8 cellular contexts compared by ENCODE assay signal in the genomic region with DNA sequence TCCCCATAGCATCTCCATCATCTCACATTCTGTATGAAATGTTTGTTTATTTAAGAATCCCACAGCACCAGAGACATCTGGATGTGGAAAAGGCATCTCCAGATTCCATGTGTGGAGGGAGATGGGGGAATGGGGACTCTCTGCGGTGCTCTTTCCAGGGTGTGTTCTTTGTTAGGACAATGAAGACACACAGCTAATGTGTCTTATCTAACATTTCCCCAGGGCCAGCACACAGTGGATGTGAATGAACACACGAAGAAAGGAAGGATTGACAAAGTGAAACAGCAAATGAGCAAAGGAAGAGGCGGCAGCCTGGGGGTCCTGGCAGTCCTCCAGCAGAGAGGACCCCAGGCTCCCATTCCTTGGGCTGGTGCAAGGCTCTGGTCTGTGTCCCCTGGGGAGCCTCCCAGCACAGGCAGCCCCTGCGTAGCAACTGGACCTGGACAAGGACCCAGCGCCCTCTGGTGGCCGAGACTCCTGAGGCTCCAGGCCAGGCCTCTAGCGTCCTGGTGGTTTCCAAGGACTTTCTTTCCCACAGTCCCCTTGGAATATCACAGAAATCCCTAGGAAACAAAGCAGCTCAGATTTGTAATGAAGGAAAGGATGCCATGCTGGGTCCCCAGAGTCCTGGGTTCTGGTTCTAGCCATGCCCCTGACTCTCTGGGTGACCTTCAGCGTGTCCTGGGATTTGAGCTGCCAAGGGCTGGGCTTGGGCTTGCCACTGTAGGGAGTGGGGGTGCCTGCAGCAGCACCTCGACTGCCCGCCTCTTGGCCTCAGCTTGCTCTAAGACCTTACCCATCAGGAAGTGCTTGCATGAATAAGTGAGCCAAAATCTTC. TPM values are rescaled to one million over a fixed set of nuclear protein-coding genes. Genes with fewer than 3 reads are reported as not detected.
A peak's percentile ranks its signal among the peaks of the same experiment; 100 is the strongest.
DNase-seq lines count a peak whose midpoint lies in the region; ATAC-seq and TF ChIP-seq lines count a peak whose summit lies in the region.

No MANE protein-coding gene starts in this region.

- H3K27ac Mint-ChIP-seq in activated CD4-positive, alpha-beta T cell treated with anti-CD3 and anti-CD28 coated beads, Interleukin-2, amount 10 ng/mL, durations not matched to agents 7 days and 5 days: no peak overlapping the region

- no peak for ATAC-seq in GM18517 (IDR thresholded peaks at IDR 0.05; ENCODE audit: unreplicated experiment)

- no peaks in the 10 kb centered on the region for H3K9me3 Mint-ChIP-seq in activated CD4-positive, alpha-beta T cell treated with anti-CD3 and anti-CD28 coated beads, Interleukin-2, amount 10 ng/mL, durations not matched to agents 7 days and 5 days

- peaks cover 18% of the 10 kb centered on the region for H3K27me3 Mint-ChIP-seq in activated CD4-positive, alpha-beta T cell treated with anti-CD3 and anti-CD28 coated beads, Interleukin-2, amount 10 ng/mL, durations not matched to agents 7 days and 5 days

- no peak for TF ChIP-seq POLR2A in lower leg skin (IDR thresholded peaks at IDR 0.05)

- WGBS in lower leg skin, 2 donors: 15 to 19% methylated on average over 8 to 10 of the region's 10 CpGs

- TF ChIP-seq CTCF in choroid plexus epithelial cell (conservative IDR thresholded peaks at IDR 0.05; ENCODE audit: low read depth, low read length) (peak; percentile 96), lower leg skin (IDR thresholded peaks at IDR 0.05) (peak in 2 of 3 donors; percentile 26 to 74)

- H3K4me3 ChIP-seq in choroid plexus epithelial cell (ENCODE audit: low read depth, low read length) (no peak overlapping the region), lower leg skin (ENCODE audit: low read depth, poor library complexity, severe bottlenecking) (no peak overlapping the region)

- no peaks in the 10 kb centered on the region for H3K36me3 Mint-ChIP-seq in activated CD4-positive, alpha-beta T cell treated with anti-CD3 and anti-CD28 coated beads, Interleukin-2, amount 10 ng/mL, durations not matched to agents 7 days and 5 days (ENCODE audit: low read depth)

- H3K4me1 Mint-ChIP-seq in activated CD4-positive, alpha-beta T cell treated with anti-CD3 and anti-CD28 coated beads, Interleukin-2, amount 10 ng/mL, durations not matched to agents 7 days and 5 days: peaks cover 22% of the 10 kb centered on the region

- intact Hi-C loops in lower leg skin (cut with DNase I; ENCODE audit: low total_unique reads): loop anchor here (5.0 kb wide), 1 partner anchor 99 kb away; the partner anchor contains the start of gene PFN3

- CTCF ChIA-PET in activated CD4-positive, alpha-beta T cell treated with anti-CD3 and anti-CD28 coated beads, Interleukin-2, amount 10 ng/mL, durations not matched to agents 7 days and 5 days (lab: Charles Lee): interaction anchor here (0.8 to 4.4 kb wide), 18 partner anchors 10 to 191 kb away, joined by 3 to 36 read pairs (median 4); partner anchors contain the start of gene DOK3

- peak; percentile 18 to 84 (median 62) for DNase-seq in C1 segment of cervical spinal cord (lab: John Stamatoyannopoulos, UW)
- DNase-seq in HCEC 1CT: peak; percentile 70
- DNase-seq in NCI-H460 (ENCODE audit: extremely low read depth, low read depth): peak; percentile 77
- DNase-seq in activated CD4-positive, alpha-beta T cell treated with anti-CD3 and anti-CD28 coated beads, Interleukin-2, amount 10 ng/mL, durations not matched to agents 7 days and 5 days: peak; percentile 83
- peak; percentile 91 for DNase-seq in choroid plexus epithelial cell (ENCODE audit: low read depth)
- DNase-seq in lower leg skin (ENCODE audit: low spot score in 2 of 2): peak; percentile 83 to 97
- peak; percentile 73 to 85 (median 77) for DNase-seq in stimulated activated CD4-positive, alpha-beta T cell treated with anti-CD3 and anti-CD28 coated beads, TNF-alpha, amount 100 ng/mL, for 24 hours (ENCODE audit: low read depth in 3 of 3)

- H3K4me3 Mint-ChIP-seq in activated CD4-positive, alpha-beta T cell treated with anti-CD3 and anti-CD28 coated beads, Interleukin-2, amount 10 ng/mL, durations not matched to agents 7 days and 5 days: no peak overlapping the region

- POLR2A ChIA-PET in activated CD4-positive, alpha-beta T cell treated with anti-CD3 and anti-CD28 coated beads, Interleukin-2, amount 10 ng/mL, durations not matched to agents 7 days and 5 days (lab: Charles Lee): no interaction called here

RNA-seq across cellular contexts. Expression of gene PDLIM7, which starts 3.5 kb away (rescaled TPM):
- 24.3 and 25.0 TPM in 2 replicates for total RNA-seq in NCI-H460 (2014; rRNA removed; shearing (Covaris generic))
- polyA plus RNA-seq in NCI-H460 (2014; cell fraction: nucleus; rRNA removed): 74.8 and 78.5 TPM in 2 replicates
- total RNA-seq in activated CD4-positive, alpha-beta T cell treated with anti-CD3 and anti-CD28 coated beads, Interleukin-2, amount 10 ng/mL, durations not matched to agents 7 days and 5 days: 10 to 100 TPM; 31.6 to 32.4 TPM
- 10 to 100 TPM; 11.8 to 31.7 (median 23.5) TPM for total RNA-seq in lower leg skin

RNA-seq across cellular contexts. Expression of gene DOK3, which starts 8.7 kb away (rescaled TPM):
- 0.61 and 1.2 TPM in 2 replicates for total RNA-seq in NCI-H460 (2014; rRNA removed; shearing (Covaris generic))
- polyA plus RNA-seq in NCI-H460 (2014; cell fraction: nucleus; rRNA removed): 1.5 and 2.1 TPM in 2 replicates
- 1 to 10 TPM; 2.9 to 3.9 TPM for total RNA-seq in activated CD4-positive, alpha-beta T cell treated with anti-CD3 and anti-CD28 coated beads, Interleukin-2, amount 10 ng/mL, durations not matched to agents 7 days and 5 days
- 1 to 10 TPM; 1.5 to 4.0 (median 2.0) TPM for total RNA-seq in lower leg skin

RNA-seq across cellular contexts. Expression of gene DDX41, which starts 15.9 kb away (rescaled TPM):
- 88.9 and 95.6 TPM in 2 replicates for total RNA-seq in NCI-H460 (2014; rRNA removed; shearing (Covaris generic))
- polyA plus RNA-seq in NCI-H460 (2014; cell fraction: nucleus; rRNA removed): 174 and 234 TPM in 2 replicates
- total RNA-seq in activated CD4-positive, alpha-beta T cell treated with anti-CD3 and anti-CD28 coated beads, Interleukin-2, amount 10 ng/mL, durations not matched to agents 7 days and 5 days: 100 to 1,000 TPM; 106 to 118 TPM
- total RNA-seq in lower leg skin: 100 to 1,000 TPM in 1 of 4 donors, 10 to 100 TPM in 3; 70.7 to 108 (median 88.6) TPM

RNA-seq across cellular contexts. Expression of gene DBN1, which starts 27.5 kb away (rescaled TPM):
- 53.1 and 59.3 TPM in 2 replicates for total RNA-seq in NCI-H460 (2014; rRNA removed; shearing (Covaris generic))
- polyA plus RNA-seq in NCI-H460 (2014; cell fraction: nucleus; rRNA removed): 204 and 209 TPM in 2 replicates
- 1 to 10 TPM; 4.2 to 4.8 TPM for total RNA-seq in activated CD4-positive, alpha-beta T cell treated with anti-CD3 and anti-CD28 coated beads, Interleukin-2, amount 10 ng/mL, durations not matched to agents 7 days and 5 days
- total RNA-seq in lower leg skin: 10 to 100 TPM; 14.0 to 65.5 (median 27.6) TPM

RNA-seq across cellular contexts. Expression of gene FAM193B, which starts 53.5 kb away (rescaled TPM):
- total RNA-seq in NCI-H460 (2014; rRNA removed; shearing (Covaris generic)): 15.5 and 20.8 TPM in 2 replicates
- 184 and 314 TPM in 2 replicates for polyA plus RNA-seq in NCI-H460 (2014; cell fraction: nucleus; rRNA removed)
- 100 to 1,000 TPM; 102 to 120 TPM for total RNA-seq in activated CD4-positive, alpha-beta T cell treated with anti-CD3 and anti-CD28 coated beads, Interleukin-2, amount 10 ng/mL, durations not matched to agents 7 days and 5 days
- total RNA-seq in lower leg skin: 100 to 1,000 TPM in 1 of 4 donors, 10 to 100 TPM in 3; 57.0 to 128 (median 69.7) TPM
